In the genomic region with DNA sequence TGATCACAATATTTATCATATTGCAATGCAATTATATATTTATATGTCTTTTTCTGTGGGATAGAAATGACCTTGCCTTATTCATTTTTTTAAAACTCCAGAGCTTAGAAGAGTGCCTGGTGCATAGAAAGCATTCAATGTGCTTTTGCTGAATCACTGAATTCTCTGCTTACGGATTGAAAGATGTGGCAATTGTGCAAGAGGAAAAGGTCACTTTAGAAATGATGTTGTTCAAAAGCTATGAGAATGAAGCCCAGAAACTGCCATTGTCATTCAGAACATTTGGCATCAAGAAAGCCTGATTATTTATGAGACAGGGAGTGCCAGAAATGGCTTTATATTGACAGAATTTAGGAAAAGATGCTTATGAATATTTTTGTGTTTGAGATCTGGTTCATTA, we compare ENCODE assay signal across 19 cellular contexts.
DNase-seq lines count a peak whose midpoint lies in the region; ATAC-seq, FAIRE-seq and TF ChIP-seq lines count a peak whose summit lies in the region.
"Had no signal": no experiment of that assay in that cellular context is flagged by ENCODE, and none has a peak within 500 bp of the region (broad histone marks: within the 10 kb centered on the region; RNA-seq: fewer than 3 reads in every experiment).

No MANE protein-coding gene starts in this region.

- CTCF ChIA-PET in BJ (lab: Yijun Ruan, JAX), result no interaction called here

- H3K27me3 ChIP-seq in BJ (ENCODE audit: control insufficient read depth, insufficient read depth, low read length), result no peaks in the 10 kb centered on the region
- H3K27me3 ChIP-seq: suprapubic skin had no signal

- POLR2A ChIA-PET in BJ (lab: Charles Lee), result no interaction called here

- FAIRE-seq in GM19239 (lab: Jason Lieb, UNC), result no peak
- FAIRE-seq: colon, HTR-8/SVneo had no signal

- no peak overlapping the region for H3K4me3 ChIP-seq in BJ (ENCODE audit: low read depth, low read length)
- H3K4me3 ChIP-seq: PC-9, prostate gland, suprapubic skin had no signal

- no peak for TF ChIP-seq CTCF in BJ (IDR thresholded peaks at IDR 0.05; ENCODE audit: insufficient read depth, low read depth, low read length)

- no peak for ATAC-seq in GM18520 (IDR thresholded peaks at IDR 0.05; ENCODE audit: unreplicated experiment)
- ATAC-seq: activated T-cell treated with anti-CD3 and anti-CD28 coated beads, Interleukin-2, amount 50 U/mL, for 4 hours had no signal

- DNase-seq in BJ (ENCODE audit: low read depth), result peak; percentile 11
- peak; percentile 61 for DNase-seq in LHCN-M2 (ENCODE audit: low read depth)
- peak; percentile 91 for DNase-seq in fibroblast of gingiva (ENCODE audit: low read depth)
- DNase-seq in pons (ENCODE audit: low spot score), result peak; percentile 30
- no peak for DNase-seq in occipital lobe (lab: John Stamatoyannopoulos, UW)
- DNase-seq in GM19239 (ENCODE audit: insufficient read length, low spot score), result no peak
- DNase-seq in NCI-H748 (lab: John Stamatoyannopoulos, UW; ENCODE audit: unreplicated experiment), result no peak
- DNase-seq: activated CD4-positive, alpha-beta T cell treated with anti-CD3 and anti-CD28 coated beads, Interleukin-2, amount 50 U/mL, for 1 hour; activated naive CD8-positive, alpha-beta T cell treated with anti-CD3 and anti-CD28 coated beads for 36 hours; activated T-cell treated with anti-CD3 and anti-CD28 coated beads, Interleukin-2, amount 50 U/mL, for 4 hours; DMS79; NCI-H2081; NCI-H526 treated with DMSO at 0.1 percent for 48 hours; PC-9 had no signal

- H3K36me3 ChIP-seq in BJ (ENCODE audit: control insufficient read depth, insufficient read depth, low read length), result no peaks in the 10 kb centered on the region
- H3K36me3 ChIP-seq: prostate gland, suprapubic skin had no signal

Comparison
In these comparisons a context has a peak if more than half of its experiments do, and no peak if none do; other contexts are left out.
1. DNase-seq: peak in BJ (single experiment), LHCN-M2 (single experiment), fibroblast of gingiva (single experiment) and pons (single experiment); none in occipital lobe (single experiment), GM19239 (single experiment) and NCI-H748 (single experiment).